23 cellular contexts compared by ENCODE assay signal in the genomic region with DNA sequence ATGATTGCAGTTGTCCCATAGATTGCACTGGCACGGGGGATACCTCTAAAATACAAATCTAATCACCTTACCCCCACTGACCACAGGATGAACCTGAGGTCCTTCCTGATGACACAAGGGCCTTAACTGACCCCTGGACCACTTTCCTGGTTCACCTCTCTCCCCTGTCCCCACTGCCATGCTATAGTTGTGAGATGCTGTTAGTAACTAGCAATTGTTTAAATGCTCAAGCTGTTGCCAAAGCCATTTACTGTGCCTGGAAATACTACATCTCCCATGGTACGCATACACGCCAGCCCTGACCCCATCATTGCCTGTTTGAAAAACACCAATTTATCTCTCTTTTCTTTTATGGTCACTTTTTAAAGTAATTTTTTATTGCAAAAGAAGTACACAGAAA. TPM values are rescaled to one million over a fixed set of nuclear protein-coding genes. Genes with fewer than 3 reads are reported as not detected.
A peak's percentile ranks its signal among the peaks of the same experiment; 100 is the strongest.
DNase-seq lines count a peak whose midpoint lies in the region; ATAC-seq lines count a peak whose summit lies in the region.
"Had no signal": no experiment of that assay in that cellular context is flagged by ENCODE, and none has a peak within 500 bp of the region (broad histone marks: within the 10 kb centered on the region; RNA-seq: fewer than 3 reads in every experiment).

No MANE protein-coding gene starts in this region.

- H3K27me3 ChIP-seq in effector memory CD4-positive, alpha-beta T cell (replicated peaks; ENCODE audit: control insufficient read depth, insufficient read depth, low read length, poor library complexity, severe bottlenecking): no peaks in the 10 kb centered on the region
- H3K27me3 ChIP-seq: BLaER1 had no signal

- no peak overlapping the region for H3K4me3 ChIP-seq in effector memory CD4-positive, alpha-beta T cell (ENCODE audit: insufficient read depth, low read depth, low read length, poor library complexity, severe bottlenecking)
- H3K4me3 ChIP-seq: BLaER1 had no signal

- H3K4me1 Mint-ChIP-seq in activated naive CD4-positive, alpha-beta T cell treated with anti-CD3 and anti-CD28 coated beads, Interleukin-2, amount 50 U/mL, for 24 hours: peaks cover 44% of the 10 kb centered on the region
- peaks cover 55% of the 10 kb centered on the region for H3K4me1 Mint-ChIP-seq in activated naive CD4-positive, alpha-beta T cell treated with anti-CD3 and anti-CD28 coated beads for 36 hours (ENCODE audit: low read depth)
- H3K4me1 Mint-ChIP-seq in activated T-helper 1 cell treated with anti-CD3 and anti-CD28 coated beads, Interleukin-12 subunit alpha, Interleukin-12 subunit beta, Interleukin-2, Interleukin-4 antibody, amounts not matched to agents 30 ng/mL and 10 ng/mL and 1 ng/mL, durations not matched to agents 14 hours and 24 hours and 36 hours (ENCODE audit: low read depth): peaks cover 74% of the 10 kb centered on the region
- H3K4me1 Mint-ChIP-seq in stimulated activated effector memory CD8-positive, alpha-beta T cell treated with anti-CD3 and anti-CD28 coated beads, Interleukin-12 subunit alpha, Interleukin-12 subunit beta, amount 100 ng/mL, for 72 hours: peaks cover 51% of the 10 kb centered on the region

- intact Hi-C loops in activated naive CD4-positive, alpha-beta T cell treated with anti-CD3 and anti-CD28 coated beads for 36 hours (cut with micrococcal nuclease): no loop called here
- intact Hi-C loops in activated T-helper 1 cell treated with anti-CD3 and anti-CD28 coated beads, Interleukin-12 subunit alpha, Interleukin-12 subunit beta, Interleukin-2, Interleukin-4 antibody, amounts not matched to agents 30 ng/mL and 10 ng/mL and 1 ng/mL, durations not matched to agents 14 hours and 24 hours and 36 hours (cut with micrococcal nuclease): no loop called here

- H3K9me3 Mint-ChIP-seq in activated naive CD4-positive, alpha-beta T cell treated with anti-CD3 and anti-CD28 coated beads, Interleukin-2, amount 50 U/mL, for 24 hours: no peaks in the 10 kb centered on the region
- no peaks in the 10 kb centered on the region for H3K9me3 Mint-ChIP-seq in activated naive CD4-positive, alpha-beta T cell treated with anti-CD3 and anti-CD28 coated beads for 36 hours
- no peaks in the 10 kb centered on the region for H3K9me3 Mint-ChIP-seq in activated T-helper 1 cell treated with anti-CD3 and anti-CD28 coated beads, Interleukin-12 subunit alpha, Interleukin-12 subunit beta, Interleukin-2, Interleukin-4 antibody, amounts not matched to agents 30 ng/mL and 10 ng/mL and 1 ng/mL, durations not matched to agents 14 hours and 24 hours and 36 hours
- H3K9me3 Mint-ChIP-seq in stimulated activated effector memory CD8-positive, alpha-beta T cell treated with anti-CD3 and anti-CD28 coated beads, Interleukin-12 subunit alpha, Interleukin-12 subunit beta, amount 100 ng/mL, for 72 hours: no peaks in the 10 kb centered on the region
- H3K9me3 Mint-ChIP-seq: CD4-positive, alpha-beta T cell; HFFc6 had no signal

- H3K4me1 ChIP-seq in effector memory CD4-positive, alpha-beta T cell (ENCODE audit: control insufficient read depth, insufficient read depth, low read length, poor library complexity, severe bottlenecking): peaks cover 9% of the 10 kb centered on the region

- H3K4me3 Mint-ChIP-seq in activated naive CD4-positive, alpha-beta T cell treated with anti-CD3 and anti-CD28 coated beads, Interleukin-2, amount 50 U/mL, for 24 hours: peak overlapping the region; percentile 30
- no peak overlapping the region for H3K4me3 Mint-ChIP-seq in activated naive CD4-positive, alpha-beta T cell treated with anti-CD3 and anti-CD28 coated beads for 36 hours
- H3K4me3 Mint-ChIP-seq in activated T-helper 1 cell treated with anti-CD3 and anti-CD28 coated beads, Interleukin-12 subunit alpha, Interleukin-12 subunit beta, Interleukin-2, Interleukin-4 antibody, amounts not matched to agents 30 ng/mL and 10 ng/mL and 1 ng/mL, durations not matched to agents 14 hours and 24 hours and 36 hours: peak overlapping the region; percentile 38
- peak overlapping the region; percentile 5 for H3K4me3 Mint-ChIP-seq in stimulated activated effector memory CD8-positive, alpha-beta T cell treated with anti-CD3 and anti-CD28 coated beads, Interleukin-12 subunit alpha, Interleukin-12 subunit beta, amount 100 ng/mL, for 72 hours
- H3K4me3 Mint-ChIP-seq: CD4-positive, alpha-beta T cell; HFFc6 had no signal

- no peaks in the 10 kb centered on the region for H3K27me3 Mint-ChIP-seq in activated naive CD4-positive, alpha-beta T cell treated with anti-CD3 and anti-CD28 coated beads, Interleukin-2, amount 50 U/mL, for 24 hours
- H3K27me3 Mint-ChIP-seq in activated naive CD4-positive, alpha-beta T cell treated with anti-CD3 and anti-CD28 coated beads for 36 hours (ENCODE audit: low read depth): no peaks in the 10 kb centered on the region
- no peaks in the 10 kb centered on the region for H3K27me3 Mint-ChIP-seq in activated T-helper 1 cell treated with anti-CD3 and anti-CD28 coated beads, Interleukin-12 subunit alpha, Interleukin-12 subunit beta, Interleukin-2, Interleukin-4 antibody, amounts not matched to agents 30 ng/mL and 10 ng/mL and 1 ng/mL, durations not matched to agents 14 hours and 24 hours and 36 hours (ENCODE audit: insufficient read depth)
- H3K27me3 Mint-ChIP-seq: CD4-positive, alpha-beta T cell had no signal

- no peak for DNase-seq in activated naive CD4-positive, alpha-beta T cell treated with anti-CD3 and anti-CD28 coated beads for 36 hours
- DNase-seq in activated T-helper 1 cell treated with anti-CD3 and anti-CD28 coated beads, Interleukin-12 subunit alpha, Interleukin-12 subunit beta, Interleukin-2, Interleukin-4 antibody, amounts not matched to agents 30 ng/mL and 10 ng/mL and 1 ng/mL, durations not matched to agents 14 hours and 24 hours and 36 hours (ENCODE audit: low spot score): no peak
- DNase-seq in stimulated activated effector memory CD8-positive, alpha-beta T cell treated with anti-CD3 and anti-CD28 coated beads, Interleukin-12 subunit alpha, Interleukin-12 subunit beta, amount 100 ng/mL, for 72 hours (ENCODE audit: low spot score in 2 of 2): no peak
- DNase-seq in COLO829 (ENCODE audit: low spot score) (no peak), NCI-H2196 treated with DMSO at 0.1 percent for 48 hours (lab: John Stamatoyannopoulos, UW; ENCODE audit: unreplicated experiment) (no peak)
- no peak for DNase-seq in effector memory CD4-positive, alpha-beta T cell
- DNase-seq: Caco-2; CD4-positive, alpha-beta T cell; DMS 273 treated with DMSO at 0.1 percent for 48 hours; DMS79 treated with DMSO at 0.1 percent for 48 hours; H7; HFFc6; NCI-H1092; NCI-H1436 treated with DMSO at 0.1 percent for 48 hours; NCI-H1930; NCI-H226; NCI-H510A treated with DMSO at 0.1 percent for 48 hours; NCI-H774; SIG-M5 had no signal

- no peak overlapping the region for H3K27ac ChIP-seq in effector memory CD4-positive, alpha-beta T cell (ENCODE audit: insufficient read depth, low read length, poor library complexity, severe bottlenecking)
- H3K27ac ChIP-seq: BLaER1 had no signal

- no peak overlapping the region for H3K27ac Mint-ChIP-seq in activated naive CD4-positive, alpha-beta T cell treated with anti-CD3 and anti-CD28 coated beads, Interleukin-2, amount 50 U/mL, for 24 hours
- H3K27ac Mint-ChIP-seq in activated naive CD4-positive, alpha-beta T cell treated with anti-CD3 and anti-CD28 coated beads for 36 hours: no peak overlapping the region
- H3K27ac Mint-ChIP-seq in activated T-helper 1 cell treated with anti-CD3 and anti-CD28 coated beads, Interleukin-12 subunit alpha, Interleukin-12 subunit beta, Interleukin-2, Interleukin-4 antibody, amounts not matched to agents 30 ng/mL and 10 ng/mL and 1 ng/mL, durations not matched to agents 14 hours and 24 hours and 36 hours: peak overlapping the region; percentile 67
- peak overlapping the region; percentile 0 for H3K27ac Mint-ChIP-seq in stimulated activated effector memory CD8-positive, alpha-beta T cell treated with anti-CD3 and anti-CD28 coated beads, Interleukin-12 subunit alpha, Interleukin-12 subunit beta, amount 100 ng/mL, for 72 hours
- H3K27ac Mint-ChIP-seq: CD4-positive, alpha-beta T cell; HFFc6 had no signal

- H3K36me3 ChIP-seq in effector memory CD4-positive, alpha-beta T cell (ENCODE audit: control insufficient read depth, insufficient read depth, low read length): no peaks in the 10 kb centered on the region
- H3K36me3 ChIP-seq: BLaER1 had no signal

- ATAC-seq in stimulated activated effector memory CD8-positive, alpha-beta T cell treated with anti-CD3 and anti-CD28 coated beads, Interleukin-12 subunit alpha, Interleukin-12 subunit beta, amount 100 ng/mL, for 72 hours: no peak
- ATAC-seq: HepG2, Panc1 had no signal

- H3K9me3 ChIP-seq in effector memory CD4-positive, alpha-beta T cell (ENCODE audit: control insufficient read depth, low read length): no peaks in the 10 kb centered on the region
- H3K9me3 ChIP-seq: BLaER1, Caco-2 had no signal

- H3K36me3 Mint-ChIP-seq in activated naive CD4-positive, alpha-beta T cell treated with anti-CD3 and anti-CD28 coated beads, Interleukin-2, amount 50 U/mL, for 24 hours: no peaks in the 10 kb centered on the region
- no peaks in the 10 kb centered on the region for H3K36me3 Mint-ChIP-seq in activated naive CD4-positive, alpha-beta T cell treated with anti-CD3 and anti-CD28 coated beads for 36 hours (ENCODE audit: low read depth)
- peaks cover 3% of the 10 kb centered on the region for H3K36me3 Mint-ChIP-seq in activated T-helper 1 cell treated with anti-CD3 and anti-CD28 coated beads, Interleukin-12 subunit alpha, Interleukin-12 subunit beta, Interleukin-2, Interleukin-4 antibody, amounts not matched to agents 30 ng/mL and 10 ng/mL and 1 ng/mL, durations not matched to agents 14 hours and 24 hours and 36 hours (ENCODE audit: low read depth)
- H3K36me3 Mint-ChIP-seq in stimulated activated effector memory CD8-positive, alpha-beta T cell treated with anti-CD3 and anti-CD28 coated beads, Interleukin-12 subunit alpha, Interleukin-12 subunit beta, amount 100 ng/mL, for 72 hours: no peaks in the 10 kb centered on the region

- CTCF ChIA-PET in activated naive CD4-positive, alpha-beta T cell treated with anti-CD3 and anti-CD28 coated beads for 36 hours (lab: Charles Lee): no interaction called here

RNA-seq across cellular contexts. Expression of gene RGS8, which starts 29.1 kb away (rescaled TPM):
- total RNA-seq in activated naive CD4-positive, alpha-beta T cell treated with anti-CD3 and anti-CD28 coated beads for 36 hours: not detected
- not detected in 2 replicates for total RNA-seq in activated T-helper 1 cell treated with anti-CD3 and anti-CD28 coated beads, Interleukin-12 subunit alpha, Interleukin-12 subunit beta, Interleukin-2, Interleukin-4 antibody, amounts not matched to agents 30 ng/mL and 10 ng/mL and 1 ng/mL, durations not matched to agents 14 hours and 24 hours and 36 hours
- total RNA-seq: Caco-2; CD4-positive, alpha-beta T cell; HepG2; HFFc6 had no signal

Comparison
In these comparisons a context has a peak if more than half of its experiments do, and no peak if none do; other contexts are left out.
1. H3K27ac Mint-ChIP-seq: peak in activated T-helper 1 cell treated with anti-CD3 and anti-CD28 coated beads, Interleukin-12 subunit alpha, Interleukin-12 subunit beta, Interleukin-2, Interleukin-4 antibody, amounts not matched to agents 30 ng/mL and 10 ng/mL and 1 ng/mL, durations not matched to agents 14 hours and 24 hours and 36 hours (single experiment) and stimulated activated effector memory CD8-positive, alpha-beta T cell treated with anti-CD3 and anti-CD28 coated beads, Interleukin-12 subunit alpha, Interleukin-12 subunit beta, amount 100 ng/mL, for 72 hours (single experiment); none in activated naive CD4-positive, alpha-beta T cell treated with anti-CD3 and anti-CD28 coated beads, Interleukin-2, amount 50 U/mL, for 24 hours (single experiment) and activated naive CD4-positive, alpha-beta T cell treated with anti-CD3 and anti-CD28 coated beads for 36 hours (single experiment).